Comparison of ENCODE assay signal across 1 cellular context in genomic region chr10:91632671-91633550, GRCh38.
A peak's percentile ranks its signal among the peaks of the same experiment; 100 is the strongest.
TF ChIP-seq lines count a peak whose summit lies in the region.

PPP1R3C (minus strand) TSS chr10:91633071; CDS start chr10:91632969, 102 bp downstream.

TF ChIP-seq in A549, 52 proteins besides CTCF, POLR2A, EP300 and RAD21 (continued from another document):
- peak; percentile 95 for TF ChIP-seq USF2 (IDR thresholded peaks at IDR 0.05)
- peak; percentile 58; the same call in 1 of the 2 replicates for TF ChIP-seq KDM5A (IDR thresholded peaks at IDR 0.05)
- TF ChIP-seq PHF8 (IDR thresholded peaks at IDR 0.05; ENCODE audit: borderline replicate concordance, low read depth) = peak; percentile 86
- peak; percentile 90; the same call in 2 of the 3 replicates for TF ChIP-seq BCL3 (IDR thresholded peaks at IDR 0.05)
- no peak for TF ChIP-seq CEBPB (IDR thresholded peaks at IDR 0.05)
- 0 out of 2 replicates have a peak, but pooled peaks have one; percentile 36 for TF ChIP-seq HOXB5 (CRISPR knock-in tag; IDR thresholded peaks at IDR 0.05)
- peak in 1 of 2 experiments; percentile 83; a peak in 3 of 5 replicates for TF ChIP-seq JUN (IDR thresholded peaks at IDR 0.05)
- peak; percentile 78; the same call in 1 of the 2 replicates for TF ChIP-seq GATA3 (IDR thresholded peaks at IDR 0.05; ENCODE audit: borderline replicate concordance)
- TF ChIP-seq ZSCAN20 (CRISPR knock-in tag; IDR thresholded peaks at IDR 0.05) = no peak; the same call in 1 of the 2 replicates
